ENCODE assay signal across 1 cellular context in the genomic region with DNA sequence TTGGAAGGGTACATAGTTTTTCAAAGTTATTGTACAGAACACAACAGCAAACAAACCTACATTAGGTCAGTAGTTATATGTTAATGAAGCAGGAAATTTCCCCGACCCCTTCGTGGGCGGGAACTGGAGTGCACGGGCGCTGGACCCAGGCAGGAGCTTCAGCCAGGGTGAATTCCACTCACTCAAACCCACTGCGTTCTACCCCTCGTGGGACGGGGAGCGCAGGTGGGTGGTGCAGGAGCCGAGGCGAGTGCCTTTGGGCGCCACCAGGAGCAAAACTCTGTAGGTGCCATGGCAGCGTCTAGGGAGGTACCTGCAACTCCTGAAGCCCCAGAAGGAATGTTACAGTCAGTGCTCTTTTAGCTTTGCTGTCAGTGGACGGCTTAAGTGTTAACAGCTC.
TF ChIP-seq lines count a peak whose summit lies in the region.

No MANE protein-coding gene starts in this region.

TF ChIP-seq in K562, 482 proteins besides CTCF, POLR2A, EP300 and RAD21:
- TF ChIP-seq ADNP (tag; IDR thresholded peaks at IDR 0.05) (no peak), GTF2E2 (tag; IDR thresholded peaks at IDR 0.05) (no peak), HIVEP1 (CRISPR knock-in tag; IDR thresholded peaks at IDR 0.05) (no peak), ZNF217 (CRISPR knock-in tag; IDR thresholded peaks at IDR 0.05) (no peak), BRF1 (IDR thresholded peaks at IDR 0.05; ENCODE audit: borderline replicate concordance, extremely low read depth, insufficient read length) (no peak), NR2C2 (CRISPR knock-in tag; IDR thresholded peaks at IDR 0.05) (no peak), NR2C2 (tag; IDR thresholded peaks at IDR 0.05) (no peak), XRCC5 (IDR thresholded peaks at IDR 0.05; ENCODE audit: low read depth, low read length) (no peak), GABPB1 (CRISPR knock-in tag; IDR thresholded peaks at IDR 0.05) (no peak), PHB2 (IDR thresholded peaks at IDR 0.05; ENCODE audit: low read depth) (no peak), RCOR1 (IDR thresholded peaks at IDR 0.05; ENCODE audit: borderline replicate concordance in 1 of 2, low read depth in 2 of 2, low read length in 2 of 2) (no peak), XRCC4 (IDR thresholded peaks at IDR 0.05; ENCODE audit: extremely low read depth, insufficient read depth, insufficient read length) (no peak), SNRNP70 (optimal IDR thresholded peaks at IDR 0.05; ENCODE audit: low read depth, low read length) (no peak), NFE2 (IDR thresholded peaks at IDR 0.05; ENCODE audit: low read depth) (no peak), TRIM28 (IDR thresholded peaks at IDR 0.05) (no peak)
- TF ChIP-seq, protein P1, sequence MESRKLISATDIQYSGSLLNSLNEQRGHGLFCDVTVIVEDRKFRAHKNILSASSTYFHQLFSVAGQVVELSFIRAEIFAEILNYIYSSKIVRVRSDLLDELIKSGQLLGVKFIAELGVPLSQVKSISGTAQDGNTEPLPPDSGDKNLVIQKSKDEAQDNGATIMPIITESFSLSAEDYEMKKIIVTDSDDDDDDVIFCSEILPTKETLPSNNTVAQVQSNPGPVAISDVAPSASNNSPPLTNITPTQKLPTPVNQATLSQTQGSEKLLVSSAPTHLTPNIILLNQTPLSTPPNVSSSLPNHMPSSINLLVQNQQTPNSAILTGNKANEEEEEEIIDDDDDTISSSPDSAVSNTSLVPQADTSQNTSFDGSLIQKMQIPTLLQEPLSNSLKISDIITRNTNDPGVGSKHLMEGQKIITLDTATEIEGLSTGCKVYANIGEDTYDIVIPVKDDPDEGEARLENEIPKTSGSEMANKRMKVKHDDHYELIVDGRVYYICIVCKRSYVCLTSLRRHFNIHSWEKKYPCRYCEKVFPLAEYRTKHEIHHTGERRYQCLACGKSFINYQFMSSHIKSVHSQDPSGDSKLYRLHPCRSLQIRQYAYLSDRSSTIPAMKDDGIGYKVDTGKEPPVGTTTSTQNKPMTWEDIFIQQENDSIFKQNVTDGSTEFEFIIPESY (CRISPR knock-in tag; IDR thresholded peaks at IDR 0.05): no peak
- TF ChIP-seq, protein P2, sequence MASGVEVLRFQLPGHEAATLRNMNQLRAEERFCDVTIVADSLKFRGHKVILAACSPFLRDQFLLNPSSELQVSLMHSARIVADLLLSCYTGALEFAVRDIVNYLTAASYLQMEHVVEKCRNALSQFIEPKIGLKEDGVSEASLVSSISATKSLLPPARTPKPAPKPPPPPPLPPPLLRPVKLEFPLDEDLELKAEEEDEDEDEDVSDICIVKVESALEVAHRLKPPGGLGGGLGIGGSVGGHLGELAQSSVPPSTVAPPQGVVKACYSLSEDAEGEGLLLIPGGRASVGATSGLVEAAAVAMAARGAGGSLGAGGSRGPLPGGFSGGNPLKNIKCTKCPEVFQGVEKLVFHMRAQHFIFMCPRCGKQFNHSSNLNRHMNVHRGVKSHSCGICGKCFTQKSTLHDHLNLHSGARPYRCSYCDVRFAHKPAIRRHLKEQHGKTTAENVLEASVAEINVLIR (CRISPR knock-in tag; IDR thresholded peaks at IDR 0.05): no peak
TF ChIP-seq in K562: peak in this region for 0.
